24 cellular contexts compared by ENCODE assay signal in genomic region chr5:98296426-98296825, GRCh38.
DNase-seq lines count a peak whose midpoint lies in the region; ATAC-seq and TF ChIP-seq lines count a peak whose summit lies in the region.
"Had no signal": no experiment of that assay in that cellular context is flagged by ENCODE, and none has a peak within 500 bp of the region (broad histone marks: within the 10 kb centered on the region; RNA-seq: fewer than 3 reads in every experiment).

No MANE protein-coding gene starts in this region.

- DNase-seq in EH (ENCODE audit: low read depth): peak; percentile 72
- DNase-seq in NCI-H226: peak; percentile 53
- peak; percentile 52 to 59 for DNase-seq in cardiac fibroblast (ENCODE audit: low read depth in 2 of 2)
- DNase-seq in kidney tubule cell (ENCODE audit: low spot score): peak; percentile 38
- DNase-seq in GM10266 (ENCODE audit: extremely low spot score): no peak
- no peak for DNase-seq in NCI-H2227 treated with DMSO at 0.1 percent for 48 hours (lab: John Stamatoyannopoulos, UW)
- DNase-seq: activated CD4-positive, alpha-beta T cell treated with anti-CD3 and anti-CD28 coated beads for 36 hours; activated CD8-positive, alpha-beta memory T cell treated with anti-CD3 and anti-CD28 coated beads, Interleukin-2, amount 50 U/mL, for 48 hours; activated naive CD4-positive, alpha-beta T cell; AML-193; anterior cingulate cortex; Caco-2; cortex of kidney; heart left ventricle; KG1; naive thymus-derived CD4-positive, alpha-beta T cell; NCI-H1105 treated with DMSO at 0.1 percent for 48 hours; NCI-H2171; small intestine; T-helper 9 cell had no signal

- no peak for TF ChIP-seq CTCF in cardiac fibroblast (IDR thresholded peaks at IDR 0.05; ENCODE audit: low read depth, low read length)
- no peak for TF ChIP-seq CTCF in GM10266 (IDR thresholded peaks at IDR 0.05; ENCODE audit: control insufficient read depth, insufficient read depth, low read depth, missing control alignments)

- ATAC-seq in HG03095 (IDR thresholded peaks at IDR 0.05; ENCODE audit: unreplicated experiment) (no peak), GM19023 (IDR thresholded peaks at IDR 0.05; ENCODE audit: unreplicated experiment) (no peak)
- ATAC-seq: activated CD4-positive, alpha-beta T cell treated with anti-CD3 and anti-CD28 coated beads for 36 hours; heart left ventricle; naive thymus-derived CD4-positive, alpha-beta T cell had no signal

- H3K4me3 ChIP-seq in cardiac fibroblast (replicated peaks in 1 of 2; ENCODE audit: low read depth in 2 of 2, low read length in 2 of 2): no peak overlapping the region
- H3K4me3 ChIP-seq: heart left ventricle, lung, suprapubic skin had no signal

Comparison
In these comparisons a context has a peak if more than half of its experiments do, and no peak if none do; other contexts are left out.
1. DNase-seq: peak in EH (single experiment), NCI-H226 (single experiment), cardiac fibroblast (2 of 2) and kidney tubule cell (single experiment); none in GM10266 (single experiment) and NCI-H2227 treated with DMSO at 0.1 percent for 48 hours (single experiment).